ENCODE assay signal across 11 cellular contexts in the genomic region with DNA sequence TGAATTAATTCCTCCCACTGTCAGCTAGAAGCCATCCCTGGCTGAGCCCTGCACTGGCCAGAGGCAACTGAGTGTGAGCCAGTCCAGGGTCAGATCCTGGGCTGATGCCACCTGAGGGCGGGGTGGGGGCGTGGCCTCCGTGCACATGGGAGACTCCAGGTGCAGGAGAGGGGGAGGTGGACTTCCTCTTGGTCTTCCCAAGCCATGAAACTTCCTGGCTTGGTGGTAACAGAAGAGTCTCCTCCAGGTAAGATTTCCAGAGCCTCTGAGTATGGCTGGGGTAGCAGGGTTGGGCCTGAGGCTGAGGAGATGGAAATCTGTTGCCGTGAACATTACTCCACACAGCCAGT. TPM values are rescaled to one million over a fixed set of nuclear protein-coding genes. Genes with fewer than 3 reads are reported as not detected.
DNase-seq lines count a peak whose midpoint lies in the region; ATAC-seq and TF ChIP-seq lines count a peak whose summit lies in the region.
"Had no signal": no experiment of that assay in that cellular context is flagged by ENCODE, and none has a peak within 500 bp of the region (broad histone marks: within the 10 kb centered on the region; RNA-seq: fewer than 3 reads in every experiment).

No MANE protein-coding gene starts in this region.

- H4K20me1 ChIP-seq in SK-N-SH (ENCODE audit: insufficient read depth) = no peaks in the 10 kb centered on the region

- TF ChIP-seq POLR2A in upper lobe of left lung (IDR thresholded peaks at IDR 0.05) = no peak
- no peak for TF ChIP-seq POLR2A in spleen (IDR thresholded peaks at IDR 0.05)

- no peaks in the 10 kb centered on the region for H3K36me3 Mint-ChIP-seq in T-cell
- H3K36me3 Mint-ChIP-seq: activated CD4-positive, alpha-beta memory T cell treated with anti-CD3 and anti-CD28 coated beads for 36 hours had no signal

- H3K36me3 ChIP-seq in SK-N-SH (replicated peaks in 1 of 2; ENCODE audit: control insufficient read depth in 1 of 2, insufficient read depth in 2 of 2, low read length in 1 of 2) (no peaks in the 10 kb centered on the region), upper lobe of left lung (no peaks in the 10 kb centered on the region), spleen (no peaks in the 10 kb centered on the region)

- H3K27ac Mint-ChIP-seq in T-cell = no peak overlapping the region
- H3K27ac Mint-ChIP-seq: activated CD4-positive, alpha-beta memory T cell treated with anti-CD3 and anti-CD28 coated beads for 36 hours had no signal

- H3K4me1 Mint-ChIP-seq in T-cell = peaks cover 8 to 13% (median 8%) of the 10 kb centered on the region in 3 donors

- no peaks in the 10 kb centered on the region for H3K79me2 ChIP-seq in SK-N-SH (ENCODE audit: insufficient read depth)

- peak overlapping the region in 1 of 3 donors; percentile 11 for H3K4me3 Mint-ChIP-seq in T-cell
- H3K4me3 Mint-ChIP-seq: activated CD4-positive, alpha-beta memory T cell treated with anti-CD3 and anti-CD28 coated beads for 36 hours had no signal

- H3K4me2 ChIP-seq in SK-N-SH = no peak overlapping the region

- H3K27ac ChIP-seq in SK-N-SH (ENCODE audit: low read depth in 2 of 2, low read length in 1 of 2) (no peak overlapping the region), VCaP (peak overlapping the region; percentile 95), upper lobe of left lung (peak overlapping the region; percentile 64 to 89 (median 81)), spleen (peak overlapping the region in 3 of 8 donors; percentile 13 to 45 (median 33))
- H3K27ac ChIP-seq: psoas muscle had no signal

- no peak overlapping the region for H2AFZ ChIP-seq in SK-N-SH (ENCODE audit: low read depth)

- POLR2A ChIA-PET in SK-N-SH (lab: Yijun Ruan, JAX) (no interaction called here), T-cell (lab: Charles Lee) (no interaction called here)

- TF ChIP-seq EP300 in SK-N-SH (IDR thresholded peaks at IDR 0.05; ENCODE audit: borderline replicate concordance in 1 of 2, low read depth in 1 of 2, low read length in 1 of 2) (no peak), upper lobe of left lung (IDR thresholded peaks at IDR 0.05) (no peak)

- H3K27me3 ChIP-seq in SK-N-SH (ENCODE audit: insufficient read depth) (no peaks in the 10 kb centered on the region), upper lobe of left lung (no peaks in the 10 kb centered on the region), spleen (replicated peaks in 1 of 7) (no peaks in the 10 kb centered on the region)

- no peak overlapping the region for H3K9ac ChIP-seq in SK-N-SH

- H3K9me3 ChIP-seq in SK-N-SH (no peaks in the 10 kb centered on the region), upper lobe of left lung (no peaks in the 10 kb centered on the region), spleen (no peaks in the 10 kb centered on the region)
- H3K9me3 ChIP-seq: psoas muscle had no signal

- intact Hi-C loops in spleen (cut with DNase I; ENCODE audit: low total_unique reads) = no loop called here

- ATAC-seq in SK-N-SH treated with all-trans-retinoic acid at 6 μM for 48 hours = peak; percentile 42; the same call in 2 of the 3 replicates
- ATAC-seq in upper lobe of left lung (ENCODE audit: low FRiP score in 2 of 2) = peak; percentile 57 to 68
- ATAC-seq in T-cell (replicated peaks in 1 of 4) = no peak

- no peaks in the 10 kb centered on the region for H3K27me3 Mint-ChIP-seq in T-cell
- H3K27me3 Mint-ChIP-seq: activated CD4-positive, alpha-beta memory T cell treated with anti-CD3 and anti-CD28 coated beads for 36 hours had no signal

- DNase-seq in SK-N-SH (no peak), kidney tubule cell (ENCODE audit: low spot score) (peak; percentile 75), upper lobe of left lung (peak; percentile 76 to 94), GM19240 (ENCODE audit: insufficient read length, low spot score) (no peak), spleen (no peak), T-cell (no peak)

- CTCF ChIA-PET in SK-N-SH (lab: Yijun Ruan, JAX) (interaction anchor here (1.7 kb wide), 1 partner anchor 9 kb away, joined by 8 read pairs; no protein-coding TSS in a partner anchor), T-cell (lab: Charles Lee) (no interaction called here)

- WGBS in SK-N-SH (ENCODE audit: low lambda C conversion rate) = 100% methylated on average over 1 of the region's 4 CpGs
- 44% methylated on average over 4 of the region's 4 CpGs; no CpG with 5 or more reads in 1 of the 2 donors for WGBS in upper lobe of left lung, 2 donors
- WGBS in spleen, 5 donors = 42 to 81% (median 69%) methylated on average over 2 to 4 of the region's 4 CpGs

- no peaks in the 10 kb centered on the region for H3K9me3 Mint-ChIP-seq in T-cell
- H3K9me3 Mint-ChIP-seq: activated CD4-positive, alpha-beta memory T cell treated with anti-CD3 and anti-CD28 coated beads for 36 hours had no signal

- TF ChIP-seq CTCF in SK-N-SH (IDR thresholded peaks at IDR 0.05) (no peak), VCaP (conservative IDR thresholded peaks at IDR 0.05) (no peak), upper lobe of left lung (IDR thresholded peaks at IDR 0.05) (no peak), spleen (IDR thresholded peaks at IDR 0.05 in 8 of 11, conservative IDR thresholded peaks at IDR 0.05 in 3 of 11) (no peak)

- TF ChIP-seq RAD21 in SK-N-SH (IDR thresholded peaks at IDR 0.05; ENCODE audit: low read length) = no peak

- H3K4me3 ChIP-seq in SK-N-SH (ENCODE audit: low read depth in 2 of 2, low read length in 1 of 2) (no peak overlapping the region), upper lobe of left lung (peak overlapping the region in 3 of 4 donors; percentile 33 to 47 (median 40)), spleen (peak overlapping the region in 1 of 8 donors; percentile 10)
- H3K4me3 ChIP-seq: psoas muscle had no signal

- H3K4me1 ChIP-seq in SK-N-SH (ENCODE audit: control insufficient read depth in 1 of 2, insufficient read depth in 2 of 2, low read depth in 1 of 2, low read length in 1 of 2) = peaks cover 0 to 8% of the 10 kb centered on the region in 2 experiments; a peak in 1 of 4 replicates
- H3K4me1 ChIP-seq in upper lobe of left lung = peaks cover 8 to 43% (median 19%) of the 10 kb centered on the region in 4 donors
- H3K4me1 ChIP-seq in spleen = peaks cover 0 to 18% (median 12%) of the 10 kb centered on the region in 6 donors

- no peaks in the 10 kb centered on the region for H3K9me2 ChIP-seq in SK-N-SH

- H3F3A ChIP-seq in SK-N-SH (replicated peaks; ENCODE audit: insufficient read depth) = peaks cover 3% of the 10 kb centered on the region

TF ChIP-seq in SK-N-SH treated with all-trans-retinoic acid at 6 μM for 48 hours, 23 proteins besides CTCF, POLR2A, EP300 and RAD21 (continues in another document):
- TF ChIP-seq, protein P1, sequence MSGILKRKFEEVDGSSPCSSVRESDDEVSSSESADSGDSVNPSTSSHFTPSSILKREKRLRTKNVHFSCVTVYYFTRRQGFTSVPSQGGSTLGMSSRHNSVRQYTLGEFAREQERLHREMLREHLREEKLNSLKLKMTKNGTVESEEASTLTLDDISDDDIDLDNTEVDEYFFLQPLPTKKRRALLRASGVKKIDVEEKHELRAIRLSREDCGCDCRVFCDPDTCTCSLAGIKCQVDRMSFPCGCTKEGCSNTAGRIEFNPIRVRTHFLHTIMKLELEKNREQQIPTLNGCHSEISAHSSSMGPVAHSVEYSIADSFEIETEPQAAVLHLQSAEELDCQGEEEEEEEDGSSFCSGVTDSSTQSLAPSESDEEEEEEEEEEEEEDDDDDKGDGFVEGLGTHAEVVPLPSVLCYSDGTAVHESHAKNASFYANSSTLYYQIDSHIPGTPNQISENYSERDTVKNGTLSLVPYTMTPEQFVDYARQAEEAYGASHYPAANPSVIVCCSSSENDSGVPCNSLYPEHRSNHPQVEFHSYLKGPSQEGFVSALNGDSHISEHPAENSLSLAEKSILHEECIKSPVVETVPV (CRISPR knock-in tag; IDR thresholded peaks at IDR 0.05) = no peak
- TF ChIP-seq ZC3H10 (CRISPR knock-in tag; IDR thresholded peaks at IDR 0.05) = no peak

TF ChIP-seq in SK-N-SH, 30 proteins besides CTCF, POLR2A, EP300 and RAD21:
- TF ChIP-seq, protein P2, sequence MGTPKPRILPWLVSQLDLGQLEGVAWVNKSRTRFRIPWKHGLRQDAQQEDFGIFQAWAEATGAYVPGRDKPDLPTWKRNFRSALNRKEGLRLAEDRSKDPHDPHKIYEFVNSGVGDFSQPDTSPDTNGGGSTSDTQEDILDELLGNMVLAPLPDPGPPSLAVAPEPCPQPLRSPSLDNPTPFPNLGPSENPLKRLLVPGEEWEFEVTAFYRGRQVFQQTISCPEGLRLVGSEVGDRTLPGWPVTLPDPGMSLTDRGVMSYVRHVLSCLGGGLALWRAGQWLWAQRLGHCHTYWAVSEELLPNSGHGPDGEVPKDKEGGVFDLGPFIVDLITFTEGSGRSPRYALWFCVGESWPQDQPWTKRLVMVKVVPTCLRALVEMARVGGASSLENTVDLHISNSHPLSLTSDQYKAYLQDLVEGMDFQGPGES (IDR thresholded peaks at IDR 0.05; ENCODE audit: low read depth, low read length) = no peak
- TF ChIP-seq TCF12 (IDR thresholded peaks at IDR 0.05) (no peak), POLR2AphosphoS5 (IDR thresholded peaks at IDR 0.05; ENCODE audit: low read depth, low read length) (no peak)

RNA-seq across cellular contexts. Expression of a gene that starts 0.5 kb away (rescaled TPM):
- polyA plus RNA-seq in SK-N-SH (2012; rRNA removed) (0.10 and 0.19 TPM in 2 replicates), spleen (under 1 TPM; 0.24 to 0.67 (median 0.57) TPM)
- 0.06 and 0.18 TPM in 2 replicates for polyA plus RNA-seq in SK-N-SH (2012; cell fraction: cytosol; rRNA removed)
- polyA plus RNA-seq in SK-N-SH (2012; cell fraction: nucleus; rRNA removed) = 0.75 and 1.1 TPM in 2 replicates
- total RNA-seq in upper lobe of left lung (100 to 1,000 TPM in 2 of 6 donors, 10 to 100 TPM in 4; 44.5 to 262 (median 90.6) TPM), spleen (1 to 10 TPM in 3 of 7 donors, under 1 TPM in 1, not detected in 3; 0.46 to 2.2 (median 1.3) TPM), T-cell (under 1 TPM in 3 of 5 donors, not detected in 2; 0.32 to 0.73 (median 0.62) TPM)
- total RNA-seq: activated CD4-positive, alpha-beta memory T cell treated with anti-CD3 and anti-CD28 coated beads for 36 hours had no signal

RNA-seq across cellular contexts. Expression of a gene that starts 24.6 kb away (rescaled TPM):
- polyA plus RNA-seq in SK-N-SH (2012; rRNA removed) = not detected in 2 replicates
- polyA plus RNA-seq in SK-N-SH (2012; cell fraction: cytosol; rRNA removed) = not detected in 2 replicates
- not detected in 2 replicates for polyA plus RNA-seq in SK-N-SH (2012; cell fraction: nucleus; rRNA removed)
- total RNA-seq in upper lobe of left lung = not detected
- not detected for total RNA-seq in spleen
- not detected for polyA plus RNA-seq in spleen
- total RNA-seq in T-cell = not detected
- total RNA-seq: activated CD4-positive, alpha-beta memory T cell treated with anti-CD3 and anti-CD28 coated beads for 36 hours; glomerular endothelial cell; psoas muscle had no signal
- polyA plus RNA-seq: psoas muscle had no signal

RNA-seq across cellular contexts. Expression of a gene that starts 36.4 kb away (rescaled TPM):
- polyA plus RNA-seq in SK-N-SH (2012; rRNA removed) (47.3 and 60.9 TPM in 2 replicates), spleen (10 to 100 TPM; 40.4 to 46.3 (median 44.4) TPM)
- 62.7 and 74.9 TPM in 2 replicates for polyA plus RNA-seq in SK-N-SH (2012; cell fraction: cytosol; rRNA removed)
- 51.7 and 73.1 TPM in 2 replicates for polyA plus RNA-seq in SK-N-SH (2012; cell fraction: nucleus; rRNA removed)
- total RNA-seq in upper lobe of left lung (100 to 1,000 TPM; 185 to 291 (median 242) TPM), spleen (100 to 1,000 TPM; 110 to 164 (median 144) TPM), T-cell (100 to 1,000 TPM; 105 to 170 (median 128) TPM)

Comparison
In these comparisons a context has a peak if more than half of its experiments do, and no peak if none do; other contexts are left out.
1. ATAC-seq: peak in SK-N-SH treated with all-trans-retinoic acid at 6 μM for 48 hours (single experiment) and upper lobe of left lung (2 of 2); none in T-cell (0 of 4).
2. DNase-seq: peak in kidney tubule cell (single experiment) and upper lobe of left lung (2 of 2); none in SK-N-SH (single experiment), GM19240 (single experiment), spleen (single experiment) and T-cell (0 of 34).
3. H3K27ac ChIP-seq: peak in VCaP (single experiment) and upper lobe of left lung (4 of 4); none in SK-N-SH (0 of 2).
4. H3K4me3 ChIP-seq: peak in upper lobe of left lung (3 of 4); none in SK-N-SH (0 of 2).
5. RNA of a gene that starts 0.5 kb away (total RNA-seq): 44.5 to 262 TPM in upper lobe of left lung; 0.46 to 2.2 TPM in spleen and 0.32 to 0.73 TPM in T-cell; every median in the first group is over 10 times any median in the second.